Comparison of ENCODE assay signal across 3 cellular contexts in the genomic region with DNA sequence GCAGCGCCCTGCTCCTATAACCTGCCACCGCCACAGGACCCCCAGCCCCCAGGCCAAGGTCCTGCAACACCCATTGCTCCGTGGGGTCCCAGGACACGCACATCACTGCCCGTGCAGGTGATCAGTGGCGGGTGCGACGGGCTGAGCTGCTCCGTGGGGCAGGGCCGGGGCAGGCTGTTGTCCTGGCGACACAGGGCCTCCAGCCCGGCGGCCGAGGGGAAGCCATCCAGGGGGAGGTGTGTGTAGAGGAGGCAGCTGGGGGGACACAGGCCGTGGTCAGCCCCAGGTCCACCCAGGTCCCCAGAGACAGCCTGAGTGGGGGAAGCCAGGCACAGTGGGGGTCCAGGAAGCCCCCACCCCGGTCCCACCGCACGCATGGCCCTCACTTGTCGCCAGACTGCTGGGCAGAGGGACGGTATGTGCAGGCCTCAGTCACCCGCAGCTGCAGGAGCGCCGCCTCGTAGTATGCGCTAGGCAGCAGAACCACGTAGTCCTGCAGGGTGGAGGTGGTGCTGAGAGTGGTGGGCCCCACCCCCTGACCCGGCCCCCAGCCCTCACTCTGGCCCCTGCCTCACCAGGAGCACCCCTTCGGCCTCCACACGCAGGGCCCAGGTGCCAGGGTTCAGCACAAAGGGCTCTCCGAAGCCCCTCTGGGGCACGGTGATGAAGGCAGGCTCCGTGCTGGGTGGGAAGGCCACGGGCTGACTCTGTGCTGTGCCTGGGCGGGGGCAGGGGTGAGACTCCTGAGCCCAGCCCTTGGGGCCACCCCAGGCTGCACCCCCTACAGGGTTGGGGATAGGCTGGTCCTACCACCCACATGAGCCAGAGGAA.
TF ChIP-seq lines count a peak whose summit lies in the region.

No MANE protein-coding gene starts in this region.

TF ChIP-seq in HCT116, 20 proteins besides CTCF, POLR2A, EP300 and RAD21:
- no peak for TF ChIP-seq TCF7L2 (IDR thresholded peaks at IDR 0.05; ENCODE audit: borderline replicate concordance, extremely low read depth, insufficient read depth, insufficient read length)

TF ChIP-seq in endothelial cell of umbilical vein, 7 proteins besides CTCF, POLR2A, EP300 and RAD21:
- TF ChIP-seq POLR2AphosphoS5 (IDR thresholded peaks at IDR 0.05; ENCODE audit: insufficient read depth, low read depth, low read length) (no peak), JUN (IDR thresholded peaks at IDR 0.05; ENCODE audit: borderline replicate concordance, insufficient read depth, insufficient read length, low read depth) (no peak), EZH2 (IDR thresholded peaks at IDR 0.05; ENCODE audit: borderline replicate concordance, low read depth, low read length, severe bottlenecking) (no peak), MYC (IDR thresholded peaks at IDR 0.05; ENCODE audit: low read depth, low read length) (no peak), GATA2 (IDR thresholded peaks at IDR 0.05; ENCODE audit: insufficient read depth, insufficient read length, low read depth, low read length) (no peak), FOS (IDR thresholded peaks at IDR 0.05; ENCODE audit: borderline replicate concordance, insufficient read depth, low read length) (no peak)
- TF ChIP-seq, protein P1, sequence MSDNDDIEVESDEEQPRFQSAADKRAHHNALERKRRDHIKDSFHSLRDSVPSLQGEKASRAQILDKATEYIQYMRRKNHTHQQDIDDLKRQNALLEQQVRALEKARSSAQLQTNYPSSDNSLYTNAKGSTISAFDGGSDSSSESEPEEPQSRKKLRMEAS (IDR thresholded peaks at IDR 0.05; ENCODE audit: insufficient read depth, insufficient read length) = no peak

TF ChIP-seq in WTC11, 78 proteins besides CTCF, POLR2A, EP300 and RAD21:
- TF ChIP-seq ZNF671 (CRISPR knock-in tag; IDR thresholded peaks at IDR 0.05) (no peak), ZNF232 (CRISPR knock-in tag; IDR thresholded peaks at IDR 0.05) (no peak), NFYB (CRISPR knock-in tag; conservative IDR thresholded peaks at IDR 0.05; ENCODE audit: low read depth) (no peak), FOXK1 (CRISPR knock-in tag; IDR thresholded peaks at IDR 0.05) (no peak), RELA (CRISPR knock-in tag; IDR thresholded peaks at IDR 0.05; ENCODE audit: borderline replicate concordance) (no peak), ZNF263 (CRISPR knock-in tag; IDR thresholded peaks at IDR 0.05; ENCODE audit: low read depth) (no peak), SMAD4 (CRISPR knock-in tag; IDR thresholded peaks at IDR 0.05) (no peak), TEAD4 (CRISPR knock-in tag; IDR thresholded peaks at IDR 0.05) (no peak)
- TF ChIP-seq, protein P2, sequence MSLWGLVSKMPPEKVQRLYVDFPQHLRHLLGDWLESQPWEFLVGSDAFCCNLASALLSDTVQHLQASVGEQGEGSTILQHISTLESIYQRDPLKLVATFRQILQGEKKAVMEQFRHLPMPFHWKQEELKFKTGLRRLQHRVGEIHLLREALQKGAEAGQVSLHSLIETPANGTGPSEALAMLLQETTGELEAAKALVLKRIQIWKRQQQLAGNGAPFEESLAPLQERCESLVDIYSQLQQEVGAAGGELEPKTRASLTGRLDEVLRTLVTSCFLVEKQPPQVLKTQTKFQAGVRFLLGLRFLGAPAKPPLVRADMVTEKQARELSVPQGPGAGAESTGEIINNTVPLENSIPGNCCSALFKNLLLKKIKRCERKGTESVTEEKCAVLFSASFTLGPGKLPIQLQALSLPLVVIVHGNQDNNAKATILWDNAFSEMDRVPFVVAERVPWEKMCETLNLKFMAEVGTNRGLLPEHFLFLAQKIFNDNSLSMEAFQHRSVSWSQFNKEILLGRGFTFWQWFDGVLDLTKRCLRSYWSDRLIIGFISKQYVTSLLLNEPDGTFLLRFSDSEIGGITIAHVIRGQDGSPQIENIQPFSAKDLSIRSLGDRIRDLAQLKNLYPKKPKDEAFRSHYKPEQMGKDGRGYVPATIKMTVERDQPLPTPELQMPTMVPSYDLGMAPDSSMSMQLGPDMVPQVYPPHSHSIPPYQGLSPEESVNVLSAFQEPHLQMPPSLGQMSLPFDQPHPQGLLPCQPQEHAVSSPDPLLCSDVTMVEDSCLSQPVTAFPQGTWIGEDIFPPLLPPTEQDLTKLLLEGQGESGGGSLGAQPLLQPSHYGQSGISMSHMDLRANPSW (CRISPR knock-in tag; conservative IDR thresholded peaks at IDR 0.05; ENCODE audit: low read depth) = no peak
- TF ChIP-seq, protein P3, sequence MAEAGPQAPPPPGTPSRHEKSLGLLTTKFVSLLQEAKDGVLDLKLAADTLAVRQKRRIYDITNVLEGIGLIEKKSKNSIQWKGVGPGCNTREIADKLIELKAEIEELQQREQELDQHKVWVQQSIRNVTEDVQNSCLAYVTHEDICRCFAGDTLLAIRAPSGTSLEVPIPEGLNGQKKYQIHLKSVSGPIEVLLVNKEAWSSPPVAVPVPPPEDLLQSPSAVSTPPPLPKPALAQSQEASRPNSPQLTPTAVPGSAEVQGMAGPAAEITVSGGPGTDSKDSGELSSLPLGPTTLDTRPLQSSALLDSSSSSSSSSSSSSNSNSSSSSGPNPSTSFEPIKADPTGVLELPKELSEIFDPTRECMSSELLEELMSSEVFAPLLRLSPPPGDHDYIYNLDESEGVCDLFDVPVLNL (CRISPR knock-in tag; IDR thresholded peaks at IDR 0.05; ENCODE audit: borderline replicate concordance, low read depth) = no peak
- TF ChIP-seq, protein P4, sequence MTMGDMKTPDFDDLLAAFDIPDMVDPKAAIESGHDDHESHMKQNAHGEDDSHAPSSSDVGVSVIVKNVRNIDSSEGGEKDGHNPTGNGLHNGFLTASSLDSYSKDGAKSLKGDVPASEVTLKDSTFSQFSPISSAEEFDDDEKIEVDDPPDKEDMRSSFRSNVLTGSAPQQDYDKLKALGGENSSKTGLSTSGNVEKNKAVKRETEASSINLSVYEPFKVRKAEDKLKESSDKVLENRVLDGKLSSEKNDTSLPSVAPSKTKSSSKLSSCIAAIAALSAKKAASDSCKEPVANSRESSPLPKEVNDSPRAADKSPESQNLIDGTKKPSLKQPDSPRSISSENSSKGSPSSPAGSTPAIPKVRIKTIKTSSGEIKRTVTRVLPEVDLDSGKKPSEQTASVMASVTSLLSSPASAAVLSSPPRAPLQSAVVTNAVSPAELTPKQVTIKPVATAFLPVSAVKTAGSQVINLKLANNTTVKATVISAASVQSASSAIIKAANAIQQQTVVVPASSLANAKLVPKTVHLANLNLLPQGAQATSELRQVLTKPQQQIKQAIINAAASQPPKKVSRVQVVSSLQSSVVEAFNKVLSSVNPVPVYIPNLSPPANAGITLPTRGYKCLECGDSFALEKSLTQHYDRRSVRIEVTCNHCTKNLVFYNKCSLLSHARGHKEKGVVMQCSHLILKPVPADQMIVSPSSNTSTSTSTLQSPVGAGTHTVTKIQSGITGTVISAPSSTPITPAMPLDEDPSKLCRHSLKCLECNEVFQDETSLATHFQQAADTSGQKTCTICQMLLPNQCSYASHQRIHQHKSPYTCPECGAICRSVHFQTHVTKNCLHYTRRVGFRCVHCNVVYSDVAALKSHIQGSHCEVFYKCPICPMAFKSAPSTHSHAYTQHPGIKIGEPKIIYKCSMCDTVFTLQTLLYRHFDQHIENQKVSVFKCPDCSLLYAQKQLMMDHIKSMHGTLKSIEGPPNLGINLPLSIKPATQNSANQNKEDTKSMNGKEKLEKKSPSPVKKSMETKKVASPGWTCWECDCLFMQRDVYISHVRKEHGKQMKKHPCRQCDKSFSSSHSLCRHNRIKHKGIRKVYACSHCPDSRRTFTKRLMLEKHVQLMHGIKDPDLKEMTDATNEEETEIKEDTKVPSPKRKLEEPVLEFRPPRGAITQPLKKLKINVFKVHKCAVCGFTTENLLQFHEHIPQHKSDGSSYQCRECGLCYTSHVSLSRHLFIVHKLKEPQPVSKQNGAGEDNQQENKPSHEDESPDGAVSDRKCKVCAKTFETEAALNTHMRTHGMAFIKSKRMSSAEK (CRISPR knock-in tag; IDR thresholded peaks at IDR 0.05; ENCODE audit: borderline replicate concordance) = no peak
- TF ChIP-seq, protein P5, sequence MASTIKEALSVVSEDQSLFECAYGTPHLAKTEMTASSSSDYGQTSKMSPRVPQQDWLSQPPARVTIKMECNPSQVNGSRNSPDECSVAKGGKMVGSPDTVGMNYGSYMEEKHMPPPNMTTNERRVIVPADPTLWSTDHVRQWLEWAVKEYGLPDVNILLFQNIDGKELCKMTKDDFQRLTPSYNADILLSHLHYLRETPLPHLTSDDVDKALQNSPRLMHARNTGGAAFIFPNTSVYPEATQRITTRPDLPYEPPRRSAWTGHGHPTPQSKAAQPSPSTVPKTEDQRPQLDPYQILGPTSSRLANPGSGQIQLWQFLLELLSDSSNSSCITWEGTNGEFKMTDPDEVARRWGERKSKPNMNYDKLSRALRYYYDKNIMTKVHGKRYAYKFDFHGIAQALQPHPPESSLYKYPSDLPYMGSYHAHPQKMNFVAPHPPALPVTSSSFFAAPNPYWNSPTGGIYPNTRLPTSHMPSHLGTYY (CRISPR knock-in tag; IDR thresholded peaks at IDR 0.05) = no peak
- TF ChIP-seq, protein P6, sequence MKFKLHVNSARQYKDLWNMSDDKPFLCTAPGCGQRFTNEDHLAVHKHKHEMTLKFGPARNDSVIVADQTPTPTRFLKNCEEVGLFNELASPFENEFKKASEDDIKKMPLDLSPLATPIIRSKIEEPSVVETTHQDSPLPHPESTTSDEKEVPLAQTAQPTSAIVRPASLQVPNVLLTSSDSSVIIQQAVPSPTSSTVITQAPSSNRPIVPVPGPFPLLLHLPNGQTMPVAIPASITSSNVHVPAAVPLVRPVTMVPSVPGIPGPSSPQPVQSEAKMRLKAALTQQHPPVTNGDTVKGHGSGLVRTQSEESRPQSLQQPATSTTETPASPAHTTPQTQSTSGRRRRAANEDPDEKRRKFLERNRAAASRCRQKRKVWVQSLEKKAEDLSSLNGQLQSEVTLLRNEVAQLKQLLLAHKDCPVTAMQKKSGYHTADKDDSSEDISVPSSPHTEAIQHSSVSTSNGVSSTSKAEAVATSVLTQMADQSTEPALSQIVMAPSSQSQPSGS (CRISPR knock-in tag; IDR thresholded peaks at IDR 0.05; ENCODE audit: borderline replicate concordance, low read depth) = no peak
